Comparison of ENCODE assay signal across 13 cellular contexts in genomic region chr11:113839842-113840241, GRCh38. TPM values are rescaled to one million over a fixed set of nuclear protein-coding genes. Genes with fewer than 3 reads are reported as not detected.
DNase-seq lines count a peak whose midpoint lies in the region; ATAC-seq and TF ChIP-seq lines count a peak whose summit lies in the region.
"Had no signal": no experiment of that assay in that cellular context is flagged by ENCODE, and none has a peak within 500 bp of the region (broad histone marks: within the 10 kb centered on the region; RNA-seq: fewer than 3 reads in every experiment).

No MANE protein-coding gene starts in this region.

- DNase-seq in left ventricle myocardium inferior (no peak), right cardiac atrium (no peak), superior temporal gyrus (ENCODE audit: extremely low spot score) (no peak), islet precursor cell (no peak), T1000 (lab: John Stamatoyannopoulos, UW) (no peak)
- DNase-seq in activated naive CD4-positive, alpha-beta T cell treated with anti-CD3 and anti-CD28 coated beads, Interleukin-2, amount 50 U/mL, for 72 hours (ENCODE audit: low spot score in 2 of 2) = no peak
- DNase-seq: adrenal gland, KG1, left cardiac atrium had no signal

- H3K27ac ChIP-seq in left ventricle myocardium inferior (replicated peaks) (peak overlapping the region; percentile 14), right cardiac atrium (ENCODE audit: low read length) (no peak overlapping the region)
- H3K27ac ChIP-seq: adrenal gland, epithelial cell of prostate, prostate gland had no signal

- H3K27ac Mint-ChIP-seq in activated naive CD4-positive, alpha-beta T cell treated with anti-CD3 and anti-CD28 coated beads, Interleukin-2, amount 50 U/mL, for 72 hours = no peak overlapping the region

- no peak for TF ChIP-seq CTCF in left ventricle myocardium inferior (IDR thresholded peaks at IDR 0.05; ENCODE audit: borderline replicate concordance)

- ATAC-seq in right cardiac atrium (no peak), HG02588 (IDR thresholded peaks at IDR 0.05; ENCODE audit: unreplicated experiment) (peak; percentile 90), HG03457 (IDR thresholded peaks at IDR 0.05; ENCODE audit: unreplicated experiment) (peak; percentile 71)
- ATAC-seq in activated naive CD4-positive, alpha-beta T cell treated with anti-CD3 and anti-CD28 coated beads, Interleukin-2, amount 50 U/mL, for 72 hours = no peak
- ATAC-seq: left cardiac atrium had no signal

- no peaks in the 10 kb centered on the region for H3K9me3 ChIP-seq in left ventricle myocardium inferior (replicated peaks)
- H3K9me3 ChIP-seq in right cardiac atrium (ENCODE audit: control insufficient read depth, low read length) = no peaks in the 10 kb centered on the region
- H3K9me3 ChIP-seq: adrenal gland, prostate gland had no signal

- 94% methylated on average over 6 of the region's 6 CpGs for WGBS in right cardiac atrium

- H3K36me3 ChIP-seq in left ventricle myocardium inferior = peaks cover 59% of the 10 kb centered on the region
- H3K36me3 ChIP-seq: prostate gland had no signal

- H3K36me3 Mint-ChIP-seq in activated naive CD4-positive, alpha-beta T cell treated with anti-CD3 and anti-CD28 coated beads, Interleukin-2, amount 50 U/mL, for 72 hours = peaks cover 4 to 7% of the 10 kb centered on the region in 2 donors

- peaks cover 66% of the 10 kb centered on the region for H3K4me1 ChIP-seq in left ventricle myocardium inferior
- H3K4me1 ChIP-seq in right cardiac atrium (ENCODE audit: control insufficient read depth, insufficient read depth, low read length) = peaks cover 3% of the 10 kb centered on the region
- H3K4me1 ChIP-seq: adrenal gland, prostate gland had no signal

- no peaks in the 10 kb centered on the region for H3K9me3 Mint-ChIP-seq in activated naive CD4-positive, alpha-beta T cell treated with anti-CD3 and anti-CD28 coated beads, Interleukin-2, amount 50 U/mL, for 72 hours

- intact Hi-C loops in left ventricle myocardium inferior (cut with micrococcal nuclease) (no loop called here), right cardiac atrium (cut with DNase I) (no loop called here)

- H3K27me3 ChIP-seq in left ventricle myocardium inferior (ENCODE audit: low read depth) (no peaks in the 10 kb centered on the region), right cardiac atrium (ENCODE audit: control insufficient read depth, insufficient read depth) (no peaks in the 10 kb centered on the region)
- H3K27me3 ChIP-seq: adrenal gland had no signal

- H3K4me3 ChIP-seq in left ventricle myocardium inferior (no peak overlapping the region), right cardiac atrium (ENCODE audit: low read length) (no peak overlapping the region)
- H3K4me3 ChIP-seq: adrenal gland, prostate gland had no signal

RNA-seq across cellular contexts. Expression of gene USP28, which starts 35.5 kb away (rescaled TPM):
- 113 TPM for total RNA-seq in left ventricle myocardium inferior
- total RNA-seq in right cardiac atrium = 100 to 1,000 TPM in 2 of 4 donors, 10 to 100 TPM in 2; 93.6 to 109 (median 99.9) TPM
- polyA plus RNA-seq in right cardiac atrium = 39.8 TPM
- total RNA-seq in activated naive CD4-positive, alpha-beta T cell treated with anti-CD3 and anti-CD28 coated beads, Interleukin-2, amount 50 U/mL, for 72 hours = 10 to 100 TPM; 44.5 to 56.4 TPM

Comparison
In these comparisons a context has a peak if more than half of its experiments do, and no peak if none do; other contexts are left out.
1. ATAC-seq: peak in HG02588 (single experiment) and HG03457 (single experiment); none in right cardiac atrium (0 of 2) and activated naive CD4-positive, alpha-beta T cell treated with anti-CD3 and anti-CD28 coated beads, Interleukin-2, amount 50 U/mL, for 72 hours (0 of 2).